ENCODE assay signal across 1 cellular context in the genomic region with DNA sequence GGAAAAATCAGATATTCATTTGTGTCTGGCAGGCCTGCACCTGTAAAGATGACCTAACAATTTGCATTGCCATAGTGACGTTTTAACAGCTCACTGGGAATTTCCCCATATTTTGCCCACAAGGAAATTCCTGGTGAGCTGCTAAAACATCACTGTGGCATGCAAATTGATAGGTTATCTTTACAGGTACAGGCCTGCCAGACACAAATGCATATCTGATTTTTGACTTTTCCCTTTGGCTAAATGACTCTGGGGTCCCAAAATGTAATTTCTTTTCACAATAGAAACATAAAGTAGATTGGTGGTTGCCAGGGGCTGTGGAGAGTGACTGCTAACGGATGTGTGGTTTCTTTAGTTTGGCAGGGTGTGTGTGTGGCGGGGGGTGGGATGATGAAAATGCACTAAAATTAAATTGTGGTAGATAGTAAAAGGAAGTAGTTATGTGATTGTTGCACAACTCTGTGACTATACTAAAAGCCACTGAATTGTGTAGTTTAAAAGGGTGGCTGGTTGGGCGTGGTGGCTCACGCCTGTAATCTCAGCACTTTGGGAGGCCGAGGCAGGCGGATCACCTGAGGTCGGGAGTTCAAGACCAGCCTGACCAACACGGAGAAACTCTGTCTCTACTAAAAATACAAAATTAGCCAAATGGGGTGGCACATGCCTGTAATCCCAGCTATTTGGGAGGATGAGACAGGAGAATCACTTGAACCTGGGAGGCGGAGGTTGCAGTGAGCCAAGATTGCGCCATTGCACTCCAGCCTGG.
A peak's percentile ranks its signal among the peaks of the same experiment; 100 is the strongest.
TF ChIP-seq lines count a peak whose summit lies in the region.

No MANE protein-coding gene starts in this region.

TF ChIP-seq in K562, 482 proteins besides CTCF, POLR2A, EP300 and RAD21 (continued from another document and continues in another):
- TF ChIP-seq, protein P1, sequence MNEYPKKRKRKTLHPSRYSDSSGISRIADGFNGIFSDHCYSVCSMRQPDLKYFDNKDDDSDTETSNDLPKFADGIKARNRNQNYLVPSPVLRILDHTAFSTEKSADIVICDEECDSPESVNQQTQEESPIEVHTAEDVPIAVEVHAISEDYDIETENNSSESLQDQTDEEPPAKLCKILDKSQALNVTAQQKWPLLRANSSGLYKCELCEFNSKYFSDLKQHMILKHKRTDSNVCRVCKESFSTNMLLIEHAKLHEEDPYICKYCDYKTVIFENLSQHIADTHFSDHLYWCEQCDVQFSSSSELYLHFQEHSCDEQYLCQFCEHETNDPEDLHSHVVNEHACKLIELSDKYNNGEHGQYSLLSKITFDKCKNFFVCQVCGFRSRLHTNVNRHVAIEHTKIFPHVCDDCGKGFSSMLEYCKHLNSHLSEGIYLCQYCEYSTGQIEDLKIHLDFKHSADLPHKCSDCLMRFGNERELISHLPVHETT (CRISPR knock-in tag; conservative IDR thresholded peaks at IDR 0.05 in 1 of 2, IDR thresholded peaks at IDR 0.05 in 1 of 2), result no peak
- no peak for TF ChIP-seq XRCC3 (IDR thresholded peaks at IDR 0.05)
- TF ChIP-seq ETV5 (CRISPR knock-in tag; IDR thresholded peaks at IDR 0.05; ENCODE audit: low read depth), result 0 out of 2 replicates have a peak, but pooled peaks have one; percentile 30
- no peak for TF ChIP-seq KDM5B (IDR thresholded peaks at IDR 0.05; ENCODE audit: insufficient replicate concordance, low read depth, low read length)
- no peak for TF ChIP-seq ZNF140 (CRISPR knock-in tag; IDR thresholded peaks at IDR 0.05)
- no peak for TF ChIP-seq TFAM (CRISPR knock-in tag; conservative IDR thresholded peaks at IDR 0.05)
- no peak for TF ChIP-seq SMAD2 (IDR thresholded peaks at IDR 0.05; ENCODE audit: low read depth, low read length)
- TF ChIP-seq ZNF24 (IDR thresholded peaks at IDR 0.05), result no peak
- no peak for TF ChIP-seq DACH1 (IDR thresholded peaks at IDR 0.05; ENCODE audit: partially characterized antibody)
- TF ChIP-seq, protein P2, sequence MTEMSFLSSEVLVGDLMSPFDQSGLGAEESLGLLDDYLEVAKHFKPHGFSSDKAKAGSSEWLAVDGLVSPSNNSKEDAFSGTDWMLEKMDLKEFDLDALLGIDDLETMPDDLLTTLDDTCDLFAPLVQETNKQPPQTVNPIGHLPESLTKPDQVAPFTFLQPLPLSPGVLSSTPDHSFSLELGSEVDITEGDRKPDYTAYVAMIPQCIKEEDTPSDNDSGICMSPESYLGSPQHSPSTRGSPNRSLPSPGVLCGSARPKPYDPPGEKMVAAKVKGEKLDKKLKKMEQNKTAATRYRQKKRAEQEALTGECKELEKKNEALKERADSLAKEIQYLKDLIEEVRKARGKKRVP (CRISPR knock-in tag; IDR thresholded peaks at IDR 0.05), result no peak
- no peak for TF ChIP-seq JUN (IDR thresholded peaks at IDR 0.05; ENCODE audit: borderline replicate concordance, low read depth, low read length)
- no peak for TF ChIP-seq JUN (CRISPR knock-in tag; IDR thresholded peaks at IDR 0.05; ENCODE audit: borderline replicate concordance)
- no peak for TF ChIP-seq GATA2 (CRISPR knock-in tag; IDR thresholded peaks at IDR 0.05)
- TF ChIP-seq CBX5 (IDR thresholded peaks at IDR 0.05; ENCODE audit: borderline replicate concordance, low read depth), result no peak
- no peak for TF ChIP-seq MXI1 (IDR thresholded peaks at IDR 0.05; ENCODE audit: low read depth, low read length)
- TF ChIP-seq TAF7 (tag; IDR thresholded peaks at IDR 0.05), result no peak
- TF ChIP-seq, protein P3, sequence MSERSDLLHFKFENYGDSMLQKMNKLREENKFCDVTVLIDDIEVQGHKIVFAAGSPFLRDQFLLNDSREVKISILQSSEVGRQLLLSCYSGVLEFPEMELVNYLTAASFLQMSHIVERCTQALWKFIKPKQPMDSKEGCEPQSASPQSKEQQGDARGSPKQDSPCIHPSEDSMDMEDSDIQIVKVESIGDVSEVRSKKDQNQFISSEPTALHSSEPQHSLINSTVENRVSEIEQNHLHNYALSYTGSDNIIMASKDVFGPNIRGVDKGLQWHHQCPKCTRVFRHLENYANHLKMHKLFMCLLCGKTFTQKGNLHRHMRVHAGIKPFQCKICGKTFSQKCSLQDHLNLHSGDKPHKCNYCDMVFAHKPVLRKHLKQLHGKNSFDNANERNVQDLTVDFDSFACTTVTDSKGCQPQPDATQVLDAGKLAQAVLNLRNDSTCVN (CRISPR knock-in tag; IDR thresholded peaks at IDR 0.05), result no peak
- TF ChIP-seq, protein P4, sequence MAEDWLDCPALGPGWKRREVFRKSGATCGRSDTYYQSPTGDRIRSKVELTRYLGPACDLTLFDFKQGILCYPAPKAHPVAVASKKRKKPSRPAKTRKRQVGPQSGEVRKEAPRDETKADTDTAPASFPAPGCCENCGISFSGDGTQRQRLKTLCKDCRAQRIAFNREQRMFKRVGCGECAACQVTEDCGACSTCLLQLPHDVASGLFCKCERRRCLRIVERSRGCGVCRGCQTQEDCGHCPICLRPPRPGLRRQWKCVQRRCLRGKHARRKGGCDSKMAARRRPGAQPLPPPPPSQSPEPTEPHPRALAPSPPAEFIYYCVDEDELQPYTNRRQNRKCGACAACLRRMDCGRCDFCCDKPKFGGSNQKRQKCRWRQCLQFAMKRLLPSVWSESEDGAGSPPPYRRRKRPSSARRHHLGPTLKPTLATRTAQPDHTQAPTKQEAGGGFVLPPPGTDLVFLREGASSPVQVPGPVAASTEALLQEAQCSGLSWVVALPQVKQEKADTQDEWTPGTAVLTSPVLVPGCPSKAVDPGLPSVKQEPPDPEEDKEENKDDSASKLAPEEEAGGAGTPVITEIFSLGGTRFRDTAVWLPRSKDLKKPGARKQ (CRISPR knock-in tag; IDR thresholded peaks at IDR 0.05), result no peak
- TF ChIP-seq, protein P5, sequence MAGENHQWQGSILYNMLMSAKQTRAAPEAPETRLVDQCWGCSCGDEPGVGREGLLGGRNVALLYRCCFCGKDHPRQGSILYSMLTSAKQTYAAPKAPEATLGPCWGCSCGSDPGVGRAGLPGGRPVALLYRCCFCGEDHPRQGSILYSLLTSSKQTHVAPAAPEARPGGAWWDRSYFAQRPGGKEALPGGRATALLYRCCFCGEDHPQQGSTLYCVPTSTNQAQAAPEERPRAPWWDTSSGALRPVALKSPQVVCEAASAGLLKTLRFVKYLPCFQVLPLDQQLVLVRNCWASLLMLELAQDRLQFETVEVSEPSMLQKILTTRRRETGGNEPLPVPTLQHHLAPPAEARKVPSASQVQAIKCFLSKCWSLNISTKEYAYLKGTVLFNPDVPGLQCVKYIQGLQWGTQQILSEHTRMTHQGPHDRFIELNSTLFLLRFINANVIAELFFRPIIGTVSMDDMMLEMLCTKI (IDR thresholded peaks at IDR 0.05; ENCODE audit: partially characterized antibody), result no peak
- no peak for TF ChIP-seq PHB2 (IDR thresholded peaks at IDR 0.05; ENCODE audit: low read depth)
- no peak for TF ChIP-seq TCF7 (IDR thresholded peaks at IDR 0.05; ENCODE audit: borderline replicate concordance)
- TF ChIP-seq GTF2A2 (tag; IDR thresholded peaks at IDR 0.05), result no peak
- TF ChIP-seq RHOXF2B (CRISPR knock-in tag; conservative IDR thresholded peaks at IDR 0.05), result no peak
- no peak for TF ChIP-seq FOXP1 (CRISPR knock-in tag; IDR thresholded peaks at IDR 0.05)
- no peak for TF ChIP-seq HMG20A (CRISPR knock-in tag; conservative IDR thresholded peaks at IDR 0.05)
- TF ChIP-seq C11orf30 (IDR thresholded peaks at IDR 0.05; ENCODE audit: low read depth), result no peak
- no peak for TF ChIP-seq NUFIP1 (IDR thresholded peaks at IDR 0.05; ENCODE audit: partially characterized antibody)
- TF ChIP-seq TAL1 (IDR thresholded peaks at IDR 0.05), result peak; percentile 18; the same call in 1 of the 2 replicates
- no peak for TF ChIP-seq E2F3 (CRISPR knock-in tag; IDR thresholded peaks at IDR 0.05)
- TF ChIP-seq, protein P6, sequence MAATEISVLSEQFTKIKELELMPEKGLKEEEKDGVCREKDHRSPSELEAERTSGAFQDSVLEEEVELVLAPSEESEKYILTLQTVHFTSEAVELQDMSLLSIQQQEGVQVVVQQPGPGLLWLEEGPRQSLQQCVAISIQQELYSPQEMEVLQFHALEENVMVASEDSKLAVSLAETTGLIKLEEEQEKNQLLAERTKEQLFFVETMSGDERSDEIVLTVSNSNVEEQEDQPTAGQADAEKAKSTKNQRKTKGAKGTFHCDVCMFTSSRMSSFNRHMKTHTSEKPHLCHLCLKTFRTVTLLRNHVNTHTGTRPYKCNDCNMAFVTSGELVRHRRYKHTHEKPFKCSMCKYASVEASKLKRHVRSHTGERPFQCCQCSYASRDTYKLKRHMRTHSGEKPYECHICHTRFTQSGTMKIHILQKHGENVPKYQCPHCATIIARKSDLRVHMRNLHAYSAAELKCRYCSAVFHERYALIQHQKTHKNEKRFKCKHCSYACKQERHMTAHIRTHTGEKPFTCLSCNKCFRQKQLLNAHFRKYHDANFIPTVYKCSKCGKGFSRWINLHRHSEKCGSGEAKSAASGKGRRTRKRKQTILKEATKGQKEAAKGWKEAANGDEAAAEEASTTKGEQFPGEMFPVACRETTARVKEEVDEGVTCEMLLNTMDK (IDR thresholded peaks at IDR 0.05; ENCODE audit: borderline replicate concordance, insufficient read depth, low read depth, low read length, poor library complexity, severe bottlenecking), result no peak
- TF ChIP-seq, protein P7, sequence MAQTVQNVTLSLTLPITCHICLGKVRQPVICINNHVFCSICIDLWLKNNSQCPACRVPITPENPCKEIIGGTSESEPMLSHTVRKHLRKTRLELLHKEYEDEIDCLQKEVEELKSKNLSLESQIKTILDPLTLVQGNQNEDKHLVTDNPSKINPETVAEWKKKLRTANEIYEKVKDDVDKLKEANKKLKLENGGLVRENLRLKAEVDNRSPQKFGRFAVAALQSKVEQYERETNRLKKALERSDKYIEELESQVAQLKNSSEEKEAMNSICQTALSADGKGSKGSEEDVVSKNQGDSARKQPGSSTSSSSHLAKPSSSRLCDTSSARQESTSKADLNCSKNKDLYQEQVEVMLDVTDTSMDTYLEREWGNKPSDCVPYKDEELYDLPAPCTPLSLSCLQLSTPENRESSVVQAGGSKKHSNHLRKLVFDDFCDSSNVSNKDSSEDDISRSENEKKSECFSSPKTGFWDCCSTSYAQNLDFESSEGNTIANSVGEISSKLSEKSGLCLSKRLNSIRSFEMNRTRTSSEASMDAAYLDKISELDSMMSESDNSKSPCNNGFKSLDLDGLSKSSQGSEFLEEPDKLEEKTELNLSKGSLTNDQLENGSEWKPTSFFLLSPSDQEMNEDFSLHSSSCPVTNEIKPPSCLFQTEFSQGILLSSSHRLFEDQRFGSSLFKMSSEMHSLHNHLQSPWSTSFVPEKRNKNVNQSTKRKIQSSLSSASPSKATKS (CRISPR knock-in tag; IDR thresholded peaks at IDR 0.05), result no peak
- TF ChIP-seq, protein P8, sequence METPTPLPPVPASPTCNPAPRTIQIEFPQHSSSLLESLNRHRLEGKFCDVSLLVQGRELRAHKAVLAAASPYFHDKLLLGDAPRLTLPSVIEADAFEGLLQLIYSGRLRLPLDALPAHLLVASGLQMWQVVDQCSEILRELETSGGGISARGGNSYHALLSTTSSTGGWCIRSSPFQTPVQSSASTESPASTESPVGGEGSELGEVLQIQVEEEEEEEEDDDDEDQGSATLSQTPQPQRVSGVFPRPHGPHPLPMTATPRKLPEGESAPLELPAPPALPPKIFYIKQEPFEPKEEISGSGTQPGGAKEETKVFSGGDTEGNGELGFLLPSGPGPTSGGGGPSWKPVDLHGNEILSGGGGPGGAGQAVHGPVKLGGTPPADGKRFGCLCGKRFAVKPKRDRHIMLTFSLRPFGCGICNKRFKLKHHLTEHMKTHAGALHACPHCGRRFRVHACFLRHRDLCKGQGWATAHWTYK (CRISPR knock-in tag; IDR thresholded peaks at IDR 0.05), result peak; percentile 96
- no peak for TF ChIP-seq ZNF57 (CRISPR knock-in tag; IDR thresholded peaks at IDR 0.05)
- TF ChIP-seq ELF2 (CRISPR knock-in tag; IDR thresholded peaks at IDR 0.05), result no peak
- no peak for TF ChIP-seq POLR3G (IDR thresholded peaks at IDR 0.05; ENCODE audit: extremely low read depth, insufficient read length, insufficient replicate concordance)
- no peak; the same call in 1 of the 2 replicates for TF ChIP-seq TEAD4 (IDR thresholded peaks at IDR 0.05; ENCODE audit: low read length)
- no peak for TF ChIP-seq TEAD4 (CRISPR knock-in tag; IDR thresholded peaks at IDR 0.05; ENCODE audit: borderline replicate concordance)
- no peak for TF ChIP-seq ZNF232 (CRISPR knock-in tag; IDR thresholded peaks at IDR 0.05)
- TF ChIP-seq FOSL1 (tag; conservative IDR thresholded peaks at IDR 0.05), result no peak
- peak; percentile 29; the same call in 1 of the 2 replicates for TF ChIP-seq CBX1 (IDR thresholded peaks at IDR 0.05; ENCODE audit: low read depth)
- TF ChIP-seq, protein P9, sequence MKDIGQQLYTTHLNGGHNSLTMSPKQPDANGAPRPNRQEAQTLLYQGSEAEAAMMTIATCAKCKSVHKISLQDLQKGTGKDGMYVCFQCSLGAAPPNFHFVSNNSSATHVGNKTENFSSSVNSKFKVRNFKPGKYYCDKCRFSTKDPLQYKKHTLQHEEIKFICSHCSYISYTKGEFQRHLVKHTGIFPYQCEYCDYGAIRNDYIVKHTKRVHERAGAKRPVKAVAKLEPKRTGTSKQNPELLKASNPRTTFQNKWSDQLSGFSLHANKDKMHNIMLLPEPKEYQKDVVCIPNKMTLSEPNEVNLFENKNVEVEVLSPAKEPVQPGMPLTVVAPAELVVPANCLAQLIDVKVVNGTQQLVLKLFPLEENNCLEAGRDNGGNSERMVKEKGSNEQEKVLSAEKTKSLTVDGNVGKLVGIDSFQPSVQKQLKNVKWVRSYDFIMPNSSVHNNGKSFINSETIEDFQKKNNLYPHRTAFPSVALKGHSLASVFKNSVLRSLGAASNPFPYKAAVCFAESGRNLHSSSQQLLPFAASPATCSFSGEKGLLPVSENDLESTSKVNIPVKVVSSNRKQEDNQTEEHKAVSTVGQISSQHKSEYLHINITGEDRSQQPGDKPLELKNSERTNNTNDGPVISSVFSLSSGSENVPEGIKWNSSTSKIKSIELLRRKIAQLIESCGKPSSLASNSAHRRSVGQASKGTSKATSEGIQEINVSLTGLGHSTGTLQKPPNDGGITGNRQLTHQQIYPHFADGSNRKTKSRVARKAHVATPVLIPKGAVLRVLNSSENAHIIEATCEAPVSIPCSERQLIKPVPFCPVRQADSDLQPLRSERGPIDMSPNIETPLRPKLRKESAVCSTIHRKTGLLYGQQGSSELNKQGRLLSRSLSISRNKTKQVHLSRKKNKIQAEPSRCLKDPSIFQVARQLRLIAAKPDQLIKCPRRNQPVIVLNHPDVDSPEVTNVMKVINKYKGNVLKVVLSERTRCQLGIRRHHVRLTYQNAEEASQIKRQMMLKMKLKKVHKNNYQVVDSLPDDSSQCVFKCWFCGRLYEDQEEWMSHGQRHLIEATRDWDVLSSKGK (CRISPR knock-in tag; IDR thresholded peaks at IDR 0.05), result no peak
- TF ChIP-seq KHSRP (IDR thresholded peaks at IDR 0.05), result no peak
- TF ChIP-seq MAFG (tag; conservative IDR thresholded peaks at IDR 0.05), result no peak
- TF ChIP-seq TAF9B (IDR thresholded peaks at IDR 0.05; ENCODE audit: partially characterized antibody), result no peak
- no peak for TF ChIP-seq ZNF668 (CRISPR knock-in tag; IDR thresholded peaks at IDR 0.05)
- no peak for TF ChIP-seq ZBTB17 (CRISPR knock-in tag; IDR thresholded peaks at IDR 0.05)
